In genomic region chr12:26125451-26126339, GRCh38 we compare ENCODE assay signal across 8 cellular contexts. TPM values are rescaled to one million over a fixed set of nuclear protein-coding genes. Genes with fewer than 3 reads are reported as not detected.
DNase-seq lines count a peak whose midpoint lies in the region; ATAC-seq and TF ChIP-seq lines count a peak whose summit lies in the region.

No MANE protein-coding gene starts in this region.

- H3K27me3 ChIP-seq in tibial nerve = no peaks in the 10 kb centered on the region

- peak overlapping the region; percentile 78 for H3K4me3 ChIP-seq in fibroblast of the aortic adventitia (ENCODE audit: low read depth, low read length)
- H3K4me3 ChIP-seq in tibial nerve = peak overlapping the region; percentile 48 to 75 (median 65)

- H3K9me3 Mint-ChIP-seq in activated T-cell treated with anti-CD3 and anti-CD28 coated beads, Interleukin-2, amount 50 U/mL, for 72 hours = no peaks in the 10 kb centered on the region

- peaks cover 43% of the 10 kb centered on the region for H3K4me1 Mint-ChIP-seq in activated T-cell treated with anti-CD3 and anti-CD28 coated beads, Interleukin-2, amount 50 U/mL, for 72 hours (ENCODE audit: low read depth)

- H3K4me3 Mint-ChIP-seq in activated T-cell treated with anti-CD3 and anti-CD28 coated beads, Interleukin-2, amount 50 U/mL, for 72 hours = peak overlapping the region; percentile 82 to 93

- peaks cover 82% of the 10 kb centered on the region for H3K27me3 Mint-ChIP-seq in activated T-cell treated with anti-CD3 and anti-CD28 coated beads, Interleukin-2, amount 50 U/mL, for 72 hours (ENCODE audit: low read depth)

- H3K4me1 ChIP-seq in tibial nerve = peaks cover 0 to 36% (median 8%) of the 10 kb centered on the region in 4 donors

- peak in 1 of 2 donors; percentile 19 for TF ChIP-seq POLR2A in tibial nerve (IDR thresholded peaks at IDR 0.05)

- no peaks in the 10 kb centered on the region for H3K9me3 ChIP-seq in tibial nerve

- no peak overlapping the region for H3K27ac Mint-ChIP-seq in activated T-cell treated with anti-CD3 and anti-CD28 coated beads, Interleukin-2, amount 50 U/mL, for 72 hours

- no peaks in the 10 kb centered on the region for H3K36me3 ChIP-seq in tibial nerve

- TF ChIP-seq EP300 in tibial nerve (IDR thresholded peaks at IDR 0.05) = peak in 1 of 2 donors; percentile 47

- H3K27ac ChIP-seq in tibial nerve = peak overlapping the region; percentile 89 to 98 (median 94)

- 0 to 1% methylated on average over 53 to 56 of the region's 65 CpGs for WGBS in tibial nerve, 2 donors

- peak; percentile 26 for ATAC-seq in HG02884 (IDR thresholded peaks at IDR 0.05; ENCODE audit: unreplicated experiment)
- ATAC-seq in activated T-cell treated with anti-CD3 and anti-CD28 coated beads, Interleukin-2, amount 50 U/mL, for 72 hours (replicated peaks in 1 of 2) = peak; percentile 41 to 44

- no peaks in the 10 kb centered on the region for H3K36me3 Mint-ChIP-seq in activated T-cell treated with anti-CD3 and anti-CD28 coated beads, Interleukin-2, amount 50 U/mL, for 72 hours (ENCODE audit: insufficient read depth in 2 of 2)

- DNase-seq in activated effector memory CD4-positive, alpha-beta T cell treated with anti-CD3 and anti-CD28 coated beads, Interleukin-2, amount 50 U/mL, for 16 hours = peak; percentile 67
- DNase-seq in activated effector memory CD4-positive, alpha-beta T cell treated with Interleukin-2 at 50 U/mL for 16 hours = no peak
- peak; percentile 59 for DNase-seq in NCI-H510A (lab: John Stamatoyannopoulos, UW)
- peak; percentile 42 to 45 for DNase-seq in activated T-cell treated with anti-CD3 and anti-CD28 coated beads, Interleukin-2, amount 50 U/mL, for 72 hours
- DNase-seq in fibroblast of the aortic adventitia (ENCODE audit: low read depth) = peak; percentile 63
- DNase-seq in myocyte (ENCODE audit: low read depth) = peak; percentile 84
- DNase-seq in tibial nerve (ENCODE audit: low spot score in 2 of 2) = peak; percentile 51 to 55

- no peak for TF ChIP-seq CTCF in fibroblast of the aortic adventitia (IDR thresholded peaks at IDR 0.05; ENCODE audit: insufficient read depth, low read length)
- TF ChIP-seq CTCF in tibial nerve (IDR thresholded peaks at IDR 0.05) = no peak

RNA-seq across cellular contexts. Expression of gene BHLHE41, which starts 0.9 kb away (rescaled TPM):
- total RNA-seq in activated T-cell treated with anti-CD3 and anti-CD28 coated beads, Interleukin-2, amount 50 U/mL, for 72 hours = not detected
- total RNA-seq in fibroblast of the aortic adventitia (ENCODE audit: low replicate concordance) = 2.3 and 9.2 TPM in 2 replicates
- 5.9 and 6.3 TPM in 2 replicates for total RNA-seq in myocyte
- polyA plus RNA-seq in myocyte (2012) = 14.5 TPM
- 10 to 100 TPM in 2 of 4 donors, 1 to 10 TPM in 2; 6.5 to 12.7 (median 9.9) TPM for total RNA-seq in tibial nerve
